Comparison of ENCODE assay signal across 1 cellular context in genomic region chr10:36872702-36873393, GRCh38.
TF ChIP-seq lines count a peak whose summit lies in the region.

No MANE protein-coding gene starts in this region.

TF ChIP-seq in WTC11, 78 proteins besides CTCF, POLR2A, EP300 and RAD21 (continued from another document):
- TF ChIP-seq ZNF281 (CRISPR knock-in tag; IDR thresholded peaks at IDR 0.05), result no peak
- no peak for TF ChIP-seq HMGXB4 (CRISPR knock-in tag; IDR thresholded peaks at IDR 0.05)
- TF ChIP-seq ZNF219 (CRISPR knock-in tag; IDR thresholded peaks at IDR 0.05; ENCODE audit: borderline replicate concordance), result no peak
- TF ChIP-seq ZBTB21 (CRISPR knock-in tag; IDR thresholded peaks at IDR 0.05; ENCODE audit: borderline replicate concordance), result no peak
- no peak for TF ChIP-seq ATF3 (CRISPR knock-in tag; conservative IDR thresholded peaks at IDR 0.05)
- no peak for TF ChIP-seq ZNF671 (CRISPR knock-in tag; IDR thresholded peaks at IDR 0.05)
- TF ChIP-seq NFYB (CRISPR knock-in tag; conservative IDR thresholded peaks at IDR 0.05; ENCODE audit: low read depth), result no peak
- TF ChIP-seq ATF1 (CRISPR knock-in tag; IDR thresholded peaks at IDR 0.05), result no peak
- no peak for TF ChIP-seq NFE2L1 (CRISPR knock-in tag; IDR thresholded peaks at IDR 0.05)
- no peak for TF ChIP-seq FOXK1 (CRISPR knock-in tag; IDR thresholded peaks at IDR 0.05)
- TF ChIP-seq E2F1 (CRISPR knock-in tag; IDR thresholded peaks at IDR 0.05), result no peak
- TF ChIP-seq NR3C1 (CRISPR knock-in tag; conservative IDR thresholded peaks at IDR 0.05; ENCODE audit: low read depth), result no peak
TF ChIP-seq in WTC11: peak in this region for 0.
